ENCODE assay signal across 1 cellular context in the genomic region with DNA sequence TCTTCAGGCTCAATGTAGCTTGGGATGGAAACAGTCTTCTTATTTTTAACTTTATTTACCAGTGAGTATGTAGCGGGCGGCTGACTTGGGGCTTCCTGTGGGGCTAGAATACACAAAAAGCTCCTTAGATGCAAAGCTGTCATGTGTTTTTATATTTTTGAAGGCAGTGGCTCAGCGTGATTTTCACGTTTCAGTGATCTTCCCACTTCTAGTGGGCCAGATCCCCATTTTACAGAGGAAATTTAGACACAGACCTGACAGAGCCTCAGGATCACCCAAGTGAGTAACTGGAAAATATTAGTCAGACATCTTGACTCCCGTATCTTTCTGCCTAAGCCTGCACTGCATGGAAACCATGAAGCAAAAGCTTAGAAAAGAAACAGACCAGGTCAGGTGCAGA.
A peak's percentile ranks its signal among the peaks of the same experiment; 100 is the strongest.
TF ChIP-seq lines count a peak whose summit lies in the region.

No MANE protein-coding gene starts in this region.

TF ChIP-seq in GM12878, 131 proteins besides CTCF, POLR2A, EP300 and RAD21 (continued from another document):
- TF ChIP-seq ZNF687 (IDR thresholded peaks at IDR 0.05) (peak; percentile 90), ZNF207 (IDR thresholded peaks at IDR 0.05; ENCODE audit: borderline replicate concordance) (no peak), ATF7 (IDR thresholded peaks at IDR 0.05; ENCODE audit: low read depth) (no peak), SRF (IDR thresholded peaks at IDR 0.05; ENCODE audit: low read depth in 2 of 2, low read length in 2 of 2) (no peak), ZNF217 (IDR thresholded peaks at IDR 0.05) (no peak), WRNIP1 (IDR thresholded peaks at IDR 0.05; ENCODE audit: borderline replicate concordance, low read depth, low read length) (no peak), SKIL (IDR thresholded peaks at IDR 0.05; ENCODE audit: low read depth, poor library complexity, severe bottlenecking) (no peak), RUNX3 (IDR thresholded peaks at IDR 0.05; ENCODE audit: low read length) (no peak), GATAD2B (conservative IDR thresholded peaks at IDR 0.05; ENCODE audit: low read depth) (no peak), MAX (IDR thresholded peaks at IDR 0.05; ENCODE audit: low read depth, low read length) (peak; percentile 21; the same call in 1 of the 2 replicates), KLF5 (IDR thresholded peaks at IDR 0.05; ENCODE audit: partially characterized antibody) (no peak), IKZF2 (IDR thresholded peaks at IDR 0.05) (peak; percentile 48 to 65; a peak in 2 of 4 replicates), TBL1XR1 (IDR thresholded peaks at IDR 0.05; ENCODE audit: low read depth, low read length) (no peak), RAD51 (IDR thresholded peaks at IDR 0.05) (peak; percentile 47; the same call in 1 of the 2 replicates), CEBPZ (IDR thresholded peaks at IDR 0.05; ENCODE audit: low read depth, low read length) (no peak)
- TF ChIP-seq, protein P1, sequence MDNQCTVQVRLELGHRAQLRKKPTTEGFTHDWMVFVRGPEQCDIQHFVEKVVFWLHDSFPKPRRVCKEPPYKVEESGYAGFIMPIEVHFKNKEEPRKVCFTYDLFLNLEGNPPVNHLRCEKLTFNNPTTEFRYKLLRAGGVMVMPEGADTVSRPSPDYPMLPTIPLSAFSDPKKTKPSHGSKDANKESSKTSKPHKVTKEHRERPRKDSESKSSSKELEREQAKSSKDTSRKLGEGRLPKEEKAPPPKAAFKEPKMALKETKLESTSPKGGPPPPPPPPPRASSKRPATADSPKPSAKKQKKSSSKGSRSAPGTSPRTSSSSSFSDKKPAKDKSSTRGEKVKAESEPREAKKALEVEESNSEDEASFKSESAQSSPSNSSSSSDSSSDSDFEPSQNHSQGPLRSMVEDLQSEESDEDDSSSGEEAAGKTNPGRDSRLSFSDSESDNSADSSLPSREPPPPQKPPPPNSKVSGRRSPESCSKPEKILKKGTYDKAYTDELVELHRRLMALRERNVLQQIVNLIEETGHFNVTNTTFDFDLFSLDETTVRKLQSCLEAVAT (IDR thresholded peaks at IDR 0.05): no peak; the same call in 1 of the 2 replicates
- TF ChIP-seq, protein P2, sequence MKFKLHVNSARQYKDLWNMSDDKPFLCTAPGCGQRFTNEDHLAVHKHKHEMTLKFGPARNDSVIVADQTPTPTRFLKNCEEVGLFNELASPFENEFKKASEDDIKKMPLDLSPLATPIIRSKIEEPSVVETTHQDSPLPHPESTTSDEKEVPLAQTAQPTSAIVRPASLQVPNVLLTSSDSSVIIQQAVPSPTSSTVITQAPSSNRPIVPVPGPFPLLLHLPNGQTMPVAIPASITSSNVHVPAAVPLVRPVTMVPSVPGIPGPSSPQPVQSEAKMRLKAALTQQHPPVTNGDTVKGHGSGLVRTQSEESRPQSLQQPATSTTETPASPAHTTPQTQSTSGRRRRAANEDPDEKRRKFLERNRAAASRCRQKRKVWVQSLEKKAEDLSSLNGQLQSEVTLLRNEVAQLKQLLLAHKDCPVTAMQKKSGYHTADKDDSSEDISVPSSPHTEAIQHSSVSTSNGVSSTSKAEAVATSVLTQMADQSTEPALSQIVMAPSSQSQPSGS (IDR thresholded peaks at IDR 0.05; ENCODE audit: low read length): peak; percentile 19; the same call in 1 of the 2 replicates
- TF ChIP-seq, protein P3, sequence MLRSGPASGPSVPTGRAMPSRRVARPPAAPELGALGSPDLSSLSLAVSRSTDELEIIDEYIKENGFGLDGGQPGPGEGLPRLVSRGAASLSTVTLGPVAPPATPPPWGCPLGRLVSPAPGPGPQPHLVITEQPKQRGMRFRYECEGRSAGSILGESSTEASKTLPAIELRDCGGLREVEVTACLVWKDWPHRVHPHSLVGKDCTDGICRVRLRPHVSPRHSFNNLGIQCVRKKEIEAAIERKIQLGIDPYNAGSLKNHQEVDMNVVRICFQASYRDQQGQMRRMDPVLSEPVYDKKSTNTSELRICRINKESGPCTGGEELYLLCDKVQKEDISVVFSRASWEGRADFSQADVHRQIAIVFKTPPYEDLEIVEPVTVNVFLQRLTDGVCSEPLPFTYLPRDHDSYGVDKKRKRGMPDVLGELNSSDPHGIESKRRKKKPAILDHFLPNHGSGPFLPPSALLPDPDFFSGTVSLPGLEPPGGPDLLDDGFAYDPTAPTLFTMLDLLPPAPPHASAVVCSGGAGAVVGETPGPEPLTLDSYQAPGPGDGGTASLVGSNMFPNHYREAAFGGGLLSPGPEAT (IDR thresholded peaks at IDR 0.05; ENCODE audit: low read depth): peak; percentile 91
- TF ChIP-seq, protein P4, sequence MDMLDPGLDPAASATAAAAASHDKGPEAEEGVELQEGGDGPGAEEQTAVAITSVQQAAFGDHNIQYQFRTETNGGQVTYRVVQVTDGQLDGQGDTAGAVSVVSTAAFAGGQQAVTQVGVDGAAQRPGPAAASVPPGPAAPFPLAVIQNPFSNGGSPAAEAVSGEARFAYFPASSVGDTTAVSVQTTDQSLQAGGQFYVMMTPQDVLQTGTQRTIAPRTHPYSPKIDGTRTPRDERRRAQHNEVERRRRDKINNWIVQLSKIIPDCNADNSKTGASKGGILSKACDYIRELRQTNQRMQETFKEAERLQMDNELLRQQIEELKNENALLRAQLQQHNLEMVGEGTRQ (IDR thresholded peaks at IDR 0.05; ENCODE audit: borderline replicate concordance, low read depth, low read length): no peak
- TF ChIP-seq, protein P5, sequence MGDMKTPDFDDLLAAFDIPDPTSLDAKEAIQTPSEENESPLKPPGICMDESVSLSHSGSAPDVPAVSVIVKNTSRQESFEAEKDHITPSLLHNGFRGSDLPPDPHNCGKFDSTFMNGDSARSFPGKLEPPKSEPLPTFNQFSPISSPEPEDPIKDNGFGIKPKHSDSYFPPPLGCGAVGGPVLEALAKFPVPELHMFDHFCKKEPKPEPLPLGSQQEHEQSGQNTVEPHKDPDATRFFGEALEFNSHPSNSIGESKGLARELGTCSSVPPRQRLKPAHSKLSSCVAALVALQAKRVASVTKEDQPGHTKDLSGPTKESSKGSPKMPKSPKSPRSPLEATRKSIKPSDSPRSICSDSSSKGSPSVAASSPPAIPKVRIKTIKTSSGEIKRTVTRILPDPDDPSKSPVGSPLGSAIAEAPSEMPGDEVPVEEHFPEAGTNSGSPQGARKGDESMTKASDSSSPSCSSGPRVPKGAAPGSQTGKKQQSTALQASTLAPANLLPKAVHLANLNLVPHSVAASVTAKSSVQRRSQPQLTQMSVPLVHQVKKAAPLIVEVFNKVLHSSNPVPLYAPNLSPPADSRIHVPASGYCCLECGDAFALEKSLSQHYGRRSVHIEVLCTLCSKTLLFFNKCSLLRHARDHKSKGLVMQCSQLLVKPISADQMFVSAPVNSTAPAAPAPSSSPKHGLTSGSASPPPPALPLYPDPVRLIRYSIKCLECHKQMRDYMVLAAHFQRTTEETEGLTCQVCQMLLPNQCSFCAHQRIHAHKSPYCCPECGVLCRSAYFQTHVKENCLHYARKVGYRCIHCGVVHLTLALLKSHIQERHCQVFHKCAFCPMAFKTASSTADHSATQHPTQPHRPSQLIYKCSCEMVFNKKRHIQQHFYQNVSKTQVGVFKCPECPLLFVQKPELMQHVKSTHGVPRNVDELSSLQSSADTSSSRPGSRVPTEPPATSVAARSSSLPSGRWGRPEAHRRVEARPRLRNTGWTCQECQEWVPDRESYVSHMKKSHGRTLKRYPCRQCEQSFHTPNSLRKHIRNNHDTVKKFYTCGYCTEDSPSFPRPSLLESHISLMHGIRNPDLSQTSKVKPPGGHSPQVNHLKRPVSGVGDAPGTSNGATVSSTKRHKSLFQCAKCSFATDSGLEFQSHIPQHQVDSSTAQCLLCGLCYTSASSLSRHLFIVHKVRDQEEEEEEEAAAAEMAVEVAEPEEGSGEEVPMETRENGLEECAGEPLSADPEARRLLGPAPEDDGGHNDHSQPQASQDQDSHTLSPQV (IDR thresholded peaks at IDR 0.05): 0 out of 2 replicates have a peak, but pooled peaks have one; percentile 18
- TF ChIP-seq, protein P6, sequence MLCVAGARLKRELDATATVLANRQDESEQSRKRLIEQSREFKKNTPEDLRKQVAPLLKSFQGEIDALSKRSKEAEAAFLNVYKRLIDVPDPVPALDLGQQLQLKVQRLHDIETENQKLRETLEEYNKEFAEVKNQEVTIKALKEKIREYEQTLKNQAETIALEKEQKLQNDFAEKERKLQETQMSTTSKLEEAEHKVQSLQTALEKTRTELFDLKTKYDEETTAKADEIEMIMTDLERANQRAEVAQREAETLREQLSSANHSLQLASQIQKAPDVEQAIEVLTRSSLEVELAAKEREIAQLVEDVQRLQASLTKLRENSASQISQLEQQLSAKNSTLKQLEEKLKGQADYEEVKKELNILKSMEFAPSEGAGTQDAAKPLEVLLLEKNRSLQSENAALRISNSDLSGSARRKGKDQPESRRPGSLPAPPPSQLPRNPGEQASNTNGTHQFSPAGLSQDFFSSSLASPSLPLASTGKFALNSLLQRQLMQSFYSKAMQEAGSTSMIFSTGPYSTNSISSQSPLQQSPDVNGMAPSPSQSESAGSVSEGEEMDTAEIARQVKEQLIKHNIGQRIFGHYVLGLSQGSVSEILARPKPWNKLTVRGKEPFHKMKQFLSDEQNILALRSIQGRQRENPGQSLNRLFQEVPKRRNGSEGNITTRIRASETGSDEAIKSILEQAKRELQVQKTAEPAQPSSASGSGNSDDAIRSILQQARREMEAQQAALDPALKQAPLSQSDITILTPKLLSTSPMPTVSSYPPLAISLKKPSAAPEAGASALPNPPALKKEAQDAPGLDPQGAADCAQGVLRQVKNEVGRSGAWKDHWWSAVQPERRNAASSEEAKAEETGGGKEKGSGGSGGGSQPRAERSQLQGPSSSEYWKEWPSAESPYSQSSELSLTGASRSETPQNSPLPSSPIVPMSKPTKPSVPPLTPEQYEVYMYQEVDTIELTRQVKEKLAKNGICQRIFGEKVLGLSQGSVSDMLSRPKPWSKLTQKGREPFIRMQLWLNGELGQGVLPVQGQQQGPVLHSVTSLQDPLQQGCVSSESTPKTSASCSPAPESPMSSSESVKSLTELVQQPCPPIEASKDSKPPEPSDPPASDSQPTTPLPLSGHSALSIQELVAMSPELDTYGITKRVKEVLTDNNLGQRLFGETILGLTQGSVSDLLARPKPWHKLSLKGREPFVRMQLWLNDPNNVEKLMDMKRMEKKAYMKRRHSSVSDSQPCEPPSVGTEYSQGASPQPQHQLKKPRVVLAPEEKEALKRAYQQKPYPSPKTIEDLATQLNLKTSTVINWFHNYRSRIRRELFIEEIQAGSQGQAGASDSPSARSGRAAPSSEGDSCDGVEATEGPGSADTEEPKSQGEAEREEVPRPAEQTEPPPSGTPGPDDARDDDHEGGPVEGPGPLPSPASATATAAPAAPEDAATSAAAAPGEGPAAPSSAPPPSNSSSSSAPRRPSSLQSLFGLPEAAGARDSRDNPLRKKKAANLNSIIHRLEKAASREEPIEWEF (IDR thresholded peaks at IDR 0.05; ENCODE audit: insufficient replicate concordance, low read depth, low read length): peak; percentile 37
